Comparison of ENCODE assay signal across 24 cellular contexts in genomic region chr1:194485432-194485831, GRCh38.
"Had no signal": no experiment of that assay in that cellular context is flagged by ENCODE, and none has a peak within 500 bp of the region (broad histone marks: within the 10 kb centered on the region; RNA-seq: fewer than 3 reads in every experiment).

No MANE protein-coding gene starts in this region.

- H3K4me1 Mint-ChIP-seq: mesothelial cell of epicardium, natural killer cell, nephron progenitor cell, neural progenitor cell had no signal

- H3K36me3 Mint-ChIP-seq: mesothelial cell of epicardium; naive B cell; natural killer cell; neural progenitor cell; stimulated activated naive B cell treated with anti-CD40 and anti-IgM and Interleukin-4, amounts not matched to agents 10 μg/mL and 1 μg/mL and 100 μg/mL, for 72 hours; type B pancreatic cell had no signal

- H3K79me2 ChIP-seq: parathyroid adenoma had no signal

- H3K27ac Mint-ChIP-seq: mesothelial cell of epicardium; natural killer cell; nephron progenitor cell; neural progenitor cell; stimulated activated naive B cell treated with anti-CD40 and anti-IgM and Interleukin-4, amounts not matched to agents 10 μg/mL and 1 μg/mL and 100 μg/mL, for 72 hours; stimulated activated naive CD8-positive, alpha-beta T cell treated with anti-CD3 and anti-CD28 coated beads, Interleukin-15, Interleukin-2, amounts not matched to agents 100 ng/mL and 50 ng/mL, for 24 hours; type B pancreatic cell had no signal

- H3K4me3 Mint-ChIP-seq: mesothelial cell of epicardium; naive B cell; natural killer cell; nephron progenitor cell; neural progenitor cell; stimulated activated naive B cell treated with anti-CD40 and anti-IgM and Interleukin-4, amounts not matched to agents 10 μg/mL and 1 μg/mL and 100 μg/mL, for 72 hours; stimulated activated naive CD8-positive, alpha-beta T cell treated with anti-CD3 and anti-CD28 coated beads, Interleukin-15, Interleukin-2, amounts not matched to agents 100 ng/mL and 50 ng/mL, for 24 hours; type B pancreatic cell had no signal

- H3K4me3 ChIP-seq: left ventricle myocardium inferior, lung, neural progenitor cell, psoas muscle, right lobe of liver, smooth muscle cell, tibial nerve, uterus had no signal

- H3K36me3 ChIP-seq: left ventricle myocardium inferior, neural progenitor cell, neutrophil, right lobe of liver, tibial nerve had no signal

- H3K9ac ChIP-seq: neural progenitor cell, parathyroid adenoma had no signal

- ATAC-seq: natural killer cell; psoas muscle; right lobe of liver; stimulated activated naive B cell treated with anti-CD40 and anti-IgM and Interleukin-4, amounts not matched to agents 10 μg/mL and 1 μg/mL and 100 μg/mL, for 72 hours had no signal

- H3K4me2 ChIP-seq: neural progenitor cell, smooth muscle cell had no signal

- H3K27ac ChIP-seq: left ventricle myocardium inferior, neural progenitor cell, neutrophil, parathyroid adenoma, psoas muscle, right lobe of liver, tibial nerve, uterus had no signal

- H3K27me3 ChIP-seq: neural progenitor cell, neutrophil, right lobe of liver, tibial nerve, uterus had no signal

- H2AFZ ChIP-seq: neural progenitor cell, parathyroid adenoma had no signal

- H3K9me3 ChIP-seq: neutrophil, right lobe of liver, uterus had no signal

- DNase-seq: islet precursor cell; left ventricle myocardium inferior; mesendoderm; naive B cell; natural killer cell; nephron progenitor cell; occipital lobe; psoas muscle; right lobe of liver; stimulated activated CD4-positive, alpha-beta T cell treated with anti-CD3 and anti-CD28 coated beads, Interleukin-1b, Interleukin-23, amount 100 ng/mL, for 48 hours; stimulated activated CD4-positive, alpha-beta T cell treated with anti-CD3 and anti-CD28 coated beads, Interleukin-2, amount 100 ng/mL, for 48 hours; stimulated activated CD4-positive, alpha-beta T cell treated with anti-CD3 and anti-CD28 coated beads, Interleukin-4, amount 100 ng/mL, for 4 hours; stimulated activated CD8-positive, alpha-beta memory T cell treated with anti-CD3 and anti-CD28 coated beads, Interleukin-4, amount 100 ng/mL, for 48 hours; stimulated activated naive B cell treated with anti-CD40 and anti-IgM and Interleukin-4, amounts not matched to agents 10 μg/mL and 1 μg/mL and 100 μg/mL, for 72 hours; uterus had no signal

- H3K9me3 Mint-ChIP-seq: neural progenitor cell; stimulated activated naive B cell treated with anti-CD40 and anti-IgM and Interleukin-4, amounts not matched to agents 10 μg/mL and 1 μg/mL and 100 μg/mL, for 72 hours; type B pancreatic cell had no signal

- H3K4me1 ChIP-seq: left ventricle myocardium inferior, neural progenitor cell, parathyroid adenoma, psoas muscle, right lobe of liver, tibial nerve, uterus had no signal
